In genomic region chr2:237474931-237475703, GRCh38 we compare ENCODE assay signal across 1 cellular context.
TF ChIP-seq lines count a peak whose summit lies in the region.

No MANE protein-coding gene starts in this region.

TF ChIP-seq in HepG2, 621 proteins besides CTCF, POLR2A, EP300 and RAD21 (continued from another document):
- no peak for TF ChIP-seq ZNF646 (CRISPR knock-in tag; IDR thresholded peaks at IDR 0.05)
- TF ChIP-seq REPIN1 (CRISPR knock-in tag; IDR thresholded peaks at IDR 0.05; ENCODE audit: borderline replicate concordance, low read depth), result peak; percentile 34; the same call in 1 of the 2 replicates
- TF ChIP-seq XRCC5 (optimal IDR thresholded peaks at IDR 0.05; ENCODE audit: low read length), result peak; percentile 80
- peak; percentile 95 for TF ChIP-seq HINFP (CRISPR knock-in tag; IDR thresholded peaks at IDR 0.05; ENCODE audit: low read depth)
- peak; percentile 70; the same call in 1 of the 2 replicates for TF ChIP-seq ZNF724P (CRISPR knock-in tag; IDR thresholded peaks at IDR 0.05; ENCODE audit: borderline replicate concordance)
- no peak for TF ChIP-seq GMEB2 (CRISPR knock-in tag; IDR thresholded peaks at IDR 0.05; ENCODE audit: low read depth)
- TF ChIP-seq DR1 (CRISPR knock-in tag; IDR thresholded peaks at IDR 0.05), result no peak
- no peak for TF ChIP-seq HNF1B (CRISPR knock-in tag; IDR thresholded peaks at IDR 0.05)
- TF ChIP-seq ZNF496 (CRISPR knock-in tag; IDR thresholded peaks at IDR 0.05; ENCODE audit: insufficient replicate concordance), result no peak
- no peak for TF ChIP-seq TGIF2 (CRISPR knock-in tag; IDR thresholded peaks at IDR 0.05)
- 0 out of 2 replicates have a peak, but pooled peaks have one; percentile 28 for TF ChIP-seq ZNF451 (CRISPR knock-in tag; IDR thresholded peaks at IDR 0.05)
- no peak for TF ChIP-seq ZNF614 (CRISPR knock-in tag; IDR thresholded peaks at IDR 0.05; ENCODE audit: borderline replicate concordance)
- TF ChIP-seq KDM3A (CRISPR knock-in tag; IDR thresholded peaks at IDR 0.05; ENCODE audit: low read depth), result no peak
TF ChIP-seq in HepG2: peak in this region for 202.
